Comparison of ENCODE assay signal across 22 cellular contexts in the genomic region with DNA sequence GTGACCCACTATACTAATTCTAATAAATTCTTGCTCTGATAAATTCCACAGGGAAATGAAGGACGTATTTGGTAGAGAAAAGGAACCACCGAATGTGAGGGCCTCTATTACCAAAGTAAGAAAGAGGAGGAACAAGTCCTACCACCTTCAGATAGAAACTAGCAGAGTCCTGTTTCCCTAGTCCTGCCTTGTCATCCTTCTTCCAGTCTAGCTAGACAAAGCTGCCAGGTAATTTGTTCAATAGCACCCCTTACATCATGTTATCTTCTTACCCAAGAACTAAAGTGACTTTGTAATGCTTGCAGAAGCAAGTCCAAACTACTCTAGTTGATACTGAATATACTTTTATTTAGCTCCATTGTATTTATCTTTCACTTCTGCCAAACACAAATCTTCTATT. TPM values are rescaled to one million over a fixed set of nuclear protein-coding genes. Genes with fewer than 3 reads are reported as not detected.
DNase-seq lines count a peak whose midpoint lies in the region; ATAC-seq, FAIRE-seq and TF ChIP-seq lines count a peak whose summit lies in the region.
"Had no signal": no experiment of that assay in that cellular context is flagged by ENCODE, and none has a peak within 500 bp of the region (broad histone marks: within the 10 kb centered on the region; RNA-seq: fewer than 3 reads in every experiment).

No MANE protein-coding gene starts in this region.

- no peaks in the 10 kb centered on the region for H3F3A ChIP-seq in PC-3 (ENCODE audit: low read length, unreplicated experiment)
- H3F3A ChIP-seq in smooth muscle cell (ENCODE audit: low read depth) = no peaks in the 10 kb centered on the region

- peaks cover 4% of the 10 kb centered on the region for H3K9me3 Mint-ChIP-seq in Calu3 (ENCODE audit: low read depth, unreplicated experiment)
- peaks cover under 1 to 13% (median 4%) of the 10 kb centered on the region in 9 donors for H3K9me3 Mint-ChIP-seq in naive thymus-derived CD8-positive, alpha-beta T cell

- no TSS peak for BruUV-seq in Calu3 (replicated peaks; lab: Mats Ljungman, UMichigan)
- BruUV-seq in PC-3 (replicated peaks; lab: Mats Ljungman, UMichigan) = no TSS peak

- H3K27ac ChIP-seq in PC-3 (ENCODE audit: low read length) (no peak overlapping the region), epithelial cell of prostate (peak overlapping the region; percentile 12), smooth muscle cell (ENCODE audit: low read depth) (peak overlapping the region; percentile 37), kidney (ENCODE audit: low read depth in 2 of 2, low read length in 2 of 2) (no peak overlapping the region)
- H3K27ac ChIP-seq: BLaER1, SJSA1 had no signal

- H3K79me2 ChIP-seq in PC-3 (ENCODE audit: low read length) = no peaks in the 10 kb centered on the region
- H3K79me2 ChIP-seq in smooth muscle cell (ENCODE audit: low read depth) = no peaks in the 10 kb centered on the region

- H3K27me3 ChIP-seq in PC-3 (ENCODE audit: low read length) (no peaks in the 10 kb centered on the region), smooth muscle cell (ENCODE audit: low read depth) (no peaks in the 10 kb centered on the region)
- H3K27me3 ChIP-seq: BLaER1, MG63, SJSA1 had no signal

- CTCF ChIA-PET in Calu3 (lab: Charles Lee) = interaction anchor here (0.9 kb wide), 1 partner anchor 99 kb away, joined by 3 read pairs; no protein-coding TSS in a partner anchor
- CTCF ChIA-PET in PC-3 (lab: Charles Lee) = no interaction called here

- no peak for FAIRE-seq in kidney (lab: Jason Lieb, UNC)
- FAIRE-seq: D721Med, GM18507 had no signal

- H4K20me1 ChIP-seq in PC-3 (ENCODE audit: low read length) = no peaks in the 10 kb centered on the region
- H4K20me1 ChIP-seq in smooth muscle cell (ENCODE audit: low read depth) = no peaks in the 10 kb centered on the region
- H4K20me1 ChIP-seq: BLaER1 had no signal

- no peak for ATAC-seq in PC-3
- no peak for ATAC-seq in Right ventricle myocardium inferior
- ATAC-seq in naive thymus-derived CD8-positive, alpha-beta T cell = no peak
- ATAC-seq: GM23338 had no signal

- H3K36me3 Mint-ChIP-seq in Calu3 (ENCODE audit: insufficient read depth, unreplicated experiment) = peaks cover 5% of the 10 kb centered on the region
- no peaks in the 10 kb centered on the region for H3K36me3 Mint-ChIP-seq in naive thymus-derived CD8-positive, alpha-beta T cell
- H3K36me3 Mint-ChIP-seq: CD4-positive, CD25-positive, alpha-beta regulatory T cell had no signal

- no peaks in the 10 kb centered on the region for H3K9me2 ChIP-seq in PC-3 (replicated peaks; ENCODE audit: low read length)

- intact Hi-C loops in Calu3 (cut with micrococcal nuclease; ENCODE audit: unreplicated experiment) = no loop called here
- intact Hi-C loops in PC-3 (cut with micrococcal nuclease) = no loop called here
- intact Hi-C loops in kidney (cut with DNase I) = no loop called here
- intact Hi-C loops in Right ventricle myocardium inferior (cut with DNase I) = no loop called here

- TF ChIP-seq CTCF in Calu3 (IDR thresholded peaks at IDR 0.05; ENCODE audit: unreplicated experiment) = no peak
- no peak for TF ChIP-seq CTCF in PC-3 (conservative IDR thresholded peaks at IDR 0.05; ENCODE audit: low read depth, low read length)
- TF ChIP-seq CTCF in smooth muscle cell (IDR thresholded peaks at IDR 0.05; ENCODE audit: borderline replicate concordance, insufficient read depth, poor library complexity, severe bottlenecking) = no peak
- TF ChIP-seq CTCF in kidney (IDR thresholded peaks at IDR 0.05; ENCODE audit: borderline replicate concordance, extremely low read depth, insufficient read depth) = no peak

- H3K4me1 Mint-ChIP-seq in Calu3 (ENCODE audit: low read depth, unreplicated experiment) = peaks cover 10% of the 10 kb centered on the region
- H3K4me1 Mint-ChIP-seq in naive thymus-derived CD8-positive, alpha-beta T cell = no peaks in the 10 kb centered on the region
- H3K4me1 Mint-ChIP-seq: CD4-positive, CD25-positive, alpha-beta regulatory T cell; GM23338 had no signal

- H3K9me3 ChIP-seq in PC-3 (ENCODE audit: low read length) = peaks cover 6% of the 10 kb centered on the region
- peaks cover 8% of the 10 kb centered on the region for H3K9me3 ChIP-seq in smooth muscle cell (replicated peaks; ENCODE audit: low read depth)
- no peaks in the 10 kb centered on the region for H3K9me3 ChIP-seq in kidney (ENCODE audit: control insufficient read depth in 1 of 2, low read length in 2 of 2)
- H3K9me3 ChIP-seq: BLaER1, MG63, SJSA1 had no signal

- H3K4me2 ChIP-seq in PC-3 (ENCODE audit: low read length) (no peak overlapping the region), smooth muscle cell (no peak overlapping the region)
- H3K4me2 ChIP-seq: BLaER1, GM23338 had no signal

- H3K27ac Mint-ChIP-seq in Calu3 (ENCODE audit: unreplicated experiment) = peak overlapping the region; percentile 10
- no peak overlapping the region for H3K27ac Mint-ChIP-seq in naive thymus-derived CD8-positive, alpha-beta T cell
- H3K27ac Mint-ChIP-seq: CD4-positive, CD25-positive, alpha-beta regulatory T cell; GM23338 had no signal

- H3K27me3 Mint-ChIP-seq in Calu3 (ENCODE audit: unreplicated experiment) = no peaks in the 10 kb centered on the region
- no peaks in the 10 kb centered on the region for H3K27me3 Mint-ChIP-seq in naive thymus-derived CD8-positive, alpha-beta T cell
- H3K27me3 Mint-ChIP-seq: CD4-positive, CD25-positive, alpha-beta regulatory T cell had no signal

- no peak overlapping the region for H3K9ac ChIP-seq in PC-3 (ENCODE audit: low read length)
- H3K9ac ChIP-seq in smooth muscle cell (ENCODE audit: low read depth) = no peak overlapping the region
- H3K9ac ChIP-seq in kidney (ENCODE audit: low read length in 2 of 2) = no peak overlapping the region
- H3K9ac ChIP-seq: BLaER1 had no signal

- H2AFZ ChIP-seq in PC-3 (ENCODE audit: low read length) = 0 out of 2 replicates have a peak overlapping the region, but pooled peaks have one; percentile 25
- no peak overlapping the region for H2AFZ ChIP-seq in smooth muscle cell (ENCODE audit: low read depth)
- H2AFZ ChIP-seq: GM23338 had no signal

- POLR2A ChIA-PET in PC-3 (lab: Charles Lee; ENCODE audit: unreplicated experiment) = no interaction called here
- POLR2A ChIA-PET in naive thymus-derived CD8-positive, alpha-beta T cell (lab: Charles Lee) = no interaction called here

- WGBS in smooth muscle cell (ENCODE audit: low lambda C conversion rate) = 71% methylated on average over 2 of the region's 2 CpGs

- no peak overlapping the region for H3K4me3 ChIP-seq in PC-3 (ENCODE audit: low read length)
- H3K4me3 ChIP-seq in smooth muscle cell = no peak overlapping the region
- no peak overlapping the region for H3K4me3 ChIP-seq in kidney (ENCODE audit: low read length in 2 of 2)
- H3K4me3 ChIP-seq: BLaER1, GM23338, MG63, SJSA1 had no signal

- H3K4me1 ChIP-seq in PC-3 (ENCODE audit: insufficient read depth, low read length) (no peaks in the 10 kb centered on the region), smooth muscle cell (ENCODE audit: low read depth) (no peaks in the 10 kb centered on the region), kidney (ENCODE audit: control insufficient read depth in 1 of 2, insufficient read depth in 1 of 2, low read depth in 1 of 2, low read length in 2 of 2) (no peaks in the 10 kb centered on the region)
- H3K4me1 ChIP-seq: BLaER1, SJSA1 had no signal

- H3K36me3 ChIP-seq in PC-3 (ENCODE audit: low read depth, low read length) (peaks cover 4% of the 10 kb centered on the region; the same call in 1 of the 2 replicates), smooth muscle cell (ENCODE audit: low read depth) (no peaks in the 10 kb centered on the region), kidney (ENCODE audit: control insufficient read depth in 1 of 2, insufficient read depth in 2 of 2, low read length in 2 of 2) (no peaks in the 10 kb centered on the region)
- H3K36me3 ChIP-seq: BLaER1, MG63, SJSA1 had no signal

- DNase-seq in Calu3 (no peak), PC-3 (no peak), epithelial cell of prostate (ENCODE audit: low read depth, low spot score) (peak; percentile 53), smooth muscle cell (lab: John Stamatoyannopoulos, UW; ENCODE audit: unreplicated experiment) (no peak), kidney (no peak), Right ventricle myocardium inferior (ENCODE audit: missing footprints) (no peak)
- no peak for DNase-seq in naive thymus-derived CD8-positive, alpha-beta T cell
- DNase-seq: CD4-positive, CD25-positive, alpha-beta regulatory T cell; HCEC 1CT; IMR-90; KG1; MG63; NCI-H2029; NCI-H446; NCI-H524 treated with DMSO at 0.1 percent for 48 hours; NCI-H82 had no signal

- H3K4me3 Mint-ChIP-seq in Calu3 (ENCODE audit: low read depth, unreplicated experiment) = no peak overlapping the region
- H3K4me3 Mint-ChIP-seq in naive thymus-derived CD8-positive, alpha-beta T cell = no peak overlapping the region
- H3K4me3 Mint-ChIP-seq: CD4-positive, CD25-positive, alpha-beta regulatory T cell; GM23338 had no signal

RNA-seq across cellular contexts. Expression of gene FAM83B, which starts 29.3 kb away (rescaled TPM):
- total RNA-seq in Calu3 (2022) (22.2 and 24.2 TPM in 2 replicates), PC-3 (2014; rRNA removed) (0.07 and 0.29 TPM in 2 replicates), smooth muscle cell (28.7 and 37.0 TPM in 2 replicates), kidney (12.7 TPM), Right ventricle myocardium inferior (1.8 TPM)
- polyA plus RNA-seq in smooth muscle cell (1.1 and 3.9 TPM in 2 replicates), kidney (ENCODE audit: insufficient read depth, low read depth, low replicate concordance) (0.77 TPM)
- total RNA-seq in naive thymus-derived CD8-positive, alpha-beta T cell = not detected
- not detected for polyA plus RNA-seq in naive thymus-derived CD8-positive, alpha-beta T cell
- total RNA-seq: A172; CD4-positive, CD25-positive, alpha-beta regulatory T cell; SJSA1 had no signal
- polyA plus RNA-seq: CD4-positive, CD25-positive, alpha-beta regulatory T cell had no signal

Comparison
In these comparisons a context has a peak if more than half of its experiments do, and no peak if none do; other contexts are left out.
1. H3K27ac ChIP-seq: peak in epithelial cell of prostate (single experiment) and smooth muscle cell (single experiment); none in PC-3 (single experiment) and kidney (0 of 2).